1 cellular context compared by ENCODE assay signal in the genomic region with DNA sequence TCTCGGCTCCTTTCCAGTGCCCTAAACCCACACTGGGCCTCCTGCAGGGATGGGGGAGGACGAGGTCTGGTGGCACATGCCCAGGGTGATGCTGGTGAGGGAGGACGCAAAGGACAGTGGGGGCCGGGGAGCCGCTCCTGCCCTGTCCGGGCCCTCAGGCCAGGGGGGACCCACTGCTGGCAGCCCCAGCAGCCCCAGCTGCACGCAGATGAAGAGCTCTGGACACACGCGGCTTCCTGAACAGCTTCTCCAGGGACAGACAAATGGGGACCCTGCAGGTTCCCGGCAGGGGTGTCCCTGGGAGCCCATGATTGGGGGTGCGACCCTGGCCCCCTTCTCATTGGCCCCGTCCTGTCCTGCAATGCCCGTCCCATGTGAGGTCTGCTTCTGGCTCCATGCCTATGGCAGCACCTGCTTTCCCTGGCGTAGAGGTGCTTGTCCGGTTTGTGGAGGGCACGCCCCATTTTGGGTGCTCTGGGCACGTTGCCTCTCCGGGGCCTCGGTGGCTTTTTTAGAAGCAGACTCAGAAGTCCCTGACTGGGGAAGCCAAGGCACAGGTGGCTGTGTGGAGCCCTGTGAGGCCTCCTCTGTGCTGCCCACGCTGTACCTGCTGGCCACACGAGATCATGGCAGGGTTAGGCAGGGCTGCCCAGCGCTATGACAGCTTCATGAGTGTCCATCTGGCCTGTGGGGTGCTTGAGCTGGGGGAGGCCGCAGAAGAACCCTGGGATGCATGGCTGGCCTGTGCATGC.
A peak's percentile ranks its signal among the peaks of the same experiment; 100 is the strongest.
TF ChIP-seq lines count a peak whose summit lies in the region.

No MANE protein-coding gene starts in this region.

TF ChIP-seq in K562, 482 proteins besides CTCF, POLR2A, EP300 and RAD21 (continued from another document):
- TF ChIP-seq DACH1 (IDR thresholded peaks at IDR 0.05; ENCODE audit: partially characterized antibody) = no peak
- TF ChIP-seq PATZ1 (CRISPR knock-in tag; IDR thresholded peaks at IDR 0.05; ENCODE audit: borderline replicate concordance) = no peak
- no peak for TF ChIP-seq ZBTB49 (CRISPR knock-in tag; IDR thresholded peaks at IDR 0.05; ENCODE audit: borderline replicate concordance)
- TF ChIP-seq ZKSCAN3 (CRISPR knock-in tag; IDR thresholded peaks at IDR 0.05) = no peak
- no peak for TF ChIP-seq NFIC (IDR thresholded peaks at IDR 0.05)
- TF ChIP-seq RBFOX2 (IDR thresholded peaks at IDR 0.05; ENCODE audit: low read depth, low read length) = peak; percentile 3; the same call in 1 of the 2 replicates
- no peak for TF ChIP-seq EGR1 (conservative IDR thresholded peaks at IDR 0.05)
